In the genomic region with DNA sequence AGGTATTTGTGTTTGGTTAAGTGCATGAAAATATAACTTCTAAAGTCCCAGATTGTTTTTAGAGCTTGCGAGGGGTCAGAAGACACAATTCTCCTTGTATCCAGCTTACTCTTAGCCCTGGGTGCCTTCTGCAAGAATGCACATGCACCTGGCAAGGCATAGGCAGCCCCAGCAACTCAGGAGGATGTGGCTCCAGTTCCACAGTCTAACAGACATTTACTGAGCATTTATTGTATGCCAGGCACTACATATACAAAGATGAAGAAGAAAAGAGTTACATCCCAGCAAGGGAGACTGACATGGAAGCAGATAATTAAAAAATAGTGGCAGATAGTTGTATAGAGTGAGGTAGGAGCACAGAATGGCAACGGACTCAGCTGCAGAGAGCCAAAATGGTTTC, we compare ENCODE assay signal across 1 cellular context.
TF ChIP-seq lines count a peak whose summit lies in the region.

No MANE protein-coding gene starts in this region.

TF ChIP-seq in GM23338, 12 proteins besides CTCF, POLR2A, EP300 and RAD21 (continued from another document):
- TF ChIP-seq, protein P1, sequence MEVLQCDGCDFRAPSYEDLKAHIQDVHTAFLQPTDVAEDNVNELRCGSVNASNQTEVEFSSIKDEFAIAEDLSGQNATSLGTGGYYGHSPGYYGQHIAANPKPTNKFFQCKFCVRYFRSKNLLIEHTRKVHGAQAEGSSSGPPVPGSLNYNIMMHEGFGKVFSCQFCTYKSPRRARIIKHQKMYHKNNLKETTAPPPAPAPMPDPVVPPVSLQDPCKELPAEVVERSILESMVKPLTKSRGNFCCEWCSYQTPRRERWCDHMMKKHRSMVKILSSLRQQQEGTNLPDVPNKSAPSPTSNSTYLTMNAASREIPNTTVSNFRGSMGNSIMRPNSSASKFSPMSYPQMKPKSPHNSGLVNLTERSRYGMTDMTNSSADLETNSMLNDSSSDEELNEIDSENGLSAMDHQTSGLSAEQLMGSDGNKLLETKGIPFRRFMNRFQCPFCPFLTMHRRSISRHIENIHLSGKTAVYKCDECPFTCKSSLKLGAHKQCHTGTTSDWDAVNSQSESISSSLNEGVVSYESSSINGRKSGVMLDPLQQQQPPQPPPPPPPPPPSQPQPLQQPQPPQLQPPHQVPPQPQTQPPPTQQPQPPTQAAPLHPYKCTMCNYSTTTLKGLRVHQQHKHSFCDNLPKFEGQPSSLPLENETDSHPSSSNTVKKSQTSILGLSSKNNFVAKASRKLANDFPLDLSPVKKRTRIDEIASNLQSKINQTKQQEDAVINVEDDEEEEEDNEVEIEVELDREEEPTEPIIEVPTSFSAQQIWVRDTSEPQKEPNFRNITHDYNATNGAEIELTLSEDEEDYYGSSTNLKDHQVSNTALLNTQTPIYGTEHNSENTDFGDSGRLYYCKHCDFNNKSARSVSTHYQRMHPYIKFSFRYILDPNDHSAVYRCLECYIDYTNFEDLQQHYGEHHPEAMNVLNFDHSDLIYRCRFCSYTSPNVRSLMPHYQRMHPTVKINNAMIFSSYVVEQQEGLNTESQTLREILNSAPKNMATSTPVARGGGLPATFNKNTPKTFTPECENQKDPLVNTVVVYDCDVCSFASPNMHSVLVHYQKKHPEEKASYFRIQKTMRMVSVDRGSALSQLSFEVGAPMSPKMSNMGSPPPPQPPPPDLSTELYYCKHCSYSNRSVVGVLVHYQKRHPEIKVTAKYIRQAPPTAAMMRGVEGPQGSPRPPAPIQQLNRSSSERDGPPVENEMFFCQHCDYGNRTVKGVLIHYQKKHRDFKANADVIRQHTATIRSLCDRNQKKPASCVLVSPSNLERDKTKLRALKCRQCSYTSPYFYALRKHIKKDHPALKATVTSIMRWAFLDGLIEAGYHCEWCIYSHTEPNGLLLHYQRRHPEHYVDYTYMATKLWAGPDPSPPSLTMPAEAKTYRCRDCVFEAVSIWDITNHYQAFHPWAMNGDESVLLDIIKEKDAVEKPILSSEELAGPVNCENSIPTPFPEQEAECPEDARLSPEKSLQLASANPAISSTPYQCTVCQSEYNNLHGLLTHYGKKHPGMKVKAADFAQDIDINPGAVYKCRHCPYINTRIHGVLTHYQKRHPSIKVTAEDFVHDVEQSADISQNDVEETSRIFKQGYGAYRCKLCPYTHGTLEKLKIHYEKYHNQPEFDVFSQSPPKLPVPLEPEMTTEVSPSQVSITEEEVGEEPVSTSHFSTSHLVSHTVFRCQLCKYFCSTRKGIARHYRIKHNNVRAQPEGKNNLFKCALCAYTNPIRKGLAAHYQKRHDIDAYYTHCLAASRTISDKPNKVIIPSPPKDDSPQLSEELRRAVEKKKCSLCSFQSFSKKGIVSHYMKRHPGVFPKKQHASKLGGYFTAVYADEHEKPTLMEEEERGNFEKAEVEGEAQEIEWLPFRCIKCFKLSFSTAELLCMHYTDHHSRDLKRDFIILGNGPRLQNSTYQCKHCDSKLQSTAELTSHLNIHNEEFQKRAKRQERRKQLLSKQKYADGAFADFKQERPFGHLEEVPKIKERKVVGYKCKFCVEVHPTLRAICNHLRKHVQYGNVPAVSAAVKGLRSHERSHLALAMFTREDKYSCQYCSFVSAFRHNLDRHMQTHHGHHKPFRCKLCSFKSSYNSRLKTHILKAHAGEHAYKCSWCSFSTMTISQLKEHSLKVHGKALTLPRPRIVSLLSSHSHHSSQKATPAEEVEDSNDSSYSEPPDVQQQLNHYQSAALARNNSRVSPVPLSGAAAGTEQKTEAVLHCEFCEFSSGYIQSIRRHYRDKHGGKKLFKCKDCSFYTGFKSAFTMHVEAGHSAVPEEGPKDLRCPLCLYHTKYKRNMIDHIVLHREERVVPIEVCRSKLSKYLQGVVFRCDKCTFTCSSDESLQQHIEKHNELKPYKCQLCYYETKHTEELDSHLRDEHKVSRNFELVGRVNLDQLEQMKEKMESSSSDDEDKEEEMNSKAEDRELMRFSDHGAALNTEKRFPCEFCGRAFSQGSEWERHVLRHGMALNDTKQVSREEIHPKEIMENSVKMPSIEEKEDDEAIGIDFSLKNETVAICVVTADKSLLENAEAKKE (CRISPR knock-in tag; IDR thresholded peaks at IDR 0.05) = no peak
- no peak for TF ChIP-seq ZNF331 (CRISPR knock-in tag; IDR thresholded peaks at IDR 0.05; ENCODE audit: low read depth)
- TF ChIP-seq, protein P2, sequence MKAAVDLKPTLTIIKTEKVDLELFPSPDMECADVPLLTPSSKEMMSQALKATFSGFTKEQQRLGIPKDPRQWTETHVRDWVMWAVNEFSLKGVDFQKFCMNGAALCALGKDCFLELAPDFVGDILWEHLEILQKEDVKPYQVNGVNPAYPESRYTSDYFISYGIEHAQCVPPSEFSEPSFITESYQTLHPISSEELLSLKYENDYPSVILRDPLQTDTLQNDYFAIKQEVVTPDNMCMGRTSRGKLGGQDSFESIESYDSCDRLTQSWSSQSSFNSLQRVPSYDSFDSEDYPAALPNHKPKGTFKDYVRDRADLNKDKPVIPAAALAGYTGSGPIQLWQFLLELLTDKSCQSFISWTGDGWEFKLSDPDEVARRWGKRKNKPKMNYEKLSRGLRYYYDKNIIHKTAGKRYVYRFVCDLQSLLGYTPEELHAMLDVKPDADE (IDR thresholded peaks at IDR 0.05) = no peak
- no peak for TF ChIP-seq POLR2AphosphoS5 (IDR thresholded peaks at IDR 0.05; ENCODE audit: low read depth)
- no peak for TF ChIP-seq JUNB (IDR thresholded peaks at IDR 0.05; ENCODE audit: unreplicated experiment)
- no peak for TF ChIP-seq ZNF114 (CRISPR knock-in tag; IDR thresholded peaks at IDR 0.05)
- TF ChIP-seq NANOG (IDR thresholded peaks at IDR 0.05; ENCODE audit: borderline replicate concordance) = no peak
TF ChIP-seq in GM23338: peak in this region for 0.
